In genomic region chr19:45117167-45117594, GRCh38 we compare ENCODE assay signal across 8 cellular contexts. TPM values are rescaled to one million over a fixed set of nuclear protein-coding genes. Genes with fewer than 3 reads are reported as not detected.
DNase-seq lines count a peak whose midpoint lies in the region; ATAC-seq and TF ChIP-seq lines count a peak whose summit lies in the region.

No MANE protein-coding gene starts in this region.

- H3K4me1 ChIP-seq in lower lobe of right lung (peaks cover 58% of the 10 kb centered on the region), left ventricle myocardium inferior (peaks cover 20% of the 10 kb centered on the region)

- H3K4me3 ChIP-seq in GM12864 (ENCODE audit: low read depth, low read length), result no peak overlapping the region
- no peak overlapping the region for H3K4me3 ChIP-seq in lower lobe of right lung
- H3K4me3 ChIP-seq in left ventricle myocardium inferior, result no peak overlapping the region

- no peaks in the 10 kb centered on the region for H3K9me3 ChIP-seq in lower lobe of right lung
- no peaks in the 10 kb centered on the region for H3K9me3 ChIP-seq in left ventricle myocardium inferior (replicated peaks)

- no peak overlapping the region for H3K27ac ChIP-seq in lower lobe of right lung
- no peak overlapping the region for H3K27ac ChIP-seq in left ventricle myocardium inferior (replicated peaks)

- TF ChIP-seq CTCF in GM12864 (IDR thresholded peaks at IDR 0.05; ENCODE audit: low read depth, low read length, missing control alignments), result no peak
- no peak for TF ChIP-seq CTCF in lower lobe of right lung (IDR thresholded peaks at IDR 0.05)
- no peak for TF ChIP-seq CTCF in left ventricle myocardium inferior (IDR thresholded peaks at IDR 0.05; ENCODE audit: borderline replicate concordance)

- ATAC-seq in lower lobe of right lung (peak; percentile 33 to 41), GM21825 (IDR thresholded peaks at IDR 0.05; ENCODE audit: unreplicated experiment) (no peak), GM18505 (IDR thresholded peaks at IDR 0.05; ENCODE audit: unreplicated experiment) (no peak)

- peak; percentile 73 for DNase-seq in GM12864 (ENCODE audit: low read depth)
- peak; percentile 78 for DNase-seq in NCI-H2029 (lab: John Stamatoyannopoulos, UW)
- peak; percentile 44 to 59 for DNase-seq in activated CD4-positive, alpha-beta T cell treated with anti-CD3 and anti-CD28 coated beads, Interleukin-2, amount 50 U/mL, for 4 hours
- DNase-seq in lower lobe of right lung, result peak; percentile 63
- DNase-seq in left ventricle myocardium inferior, result no peak
- no peak for DNase-seq in NCI-H1930 (lab: John Stamatoyannopoulos, UW)

- H3K36me3 ChIP-seq in lower lobe of right lung (no peaks in the 10 kb centered on the region), left ventricle myocardium inferior (no peaks in the 10 kb centered on the region)

- intact Hi-C loops in lower lobe of right lung (cut with DNase I), result no loop called here
- intact Hi-C loops in left ventricle myocardium inferior (cut with micrococcal nuclease), result no loop called here

- no peak for TF ChIP-seq POLR2A in GM18505 (IDR thresholded peaks at IDR 0.05; ENCODE audit: borderline replicate concordance, extremely low read depth, insufficient read depth, insufficient read length)

- no peaks in the 10 kb centered on the region for H3K27me3 ChIP-seq in lower lobe of right lung (ENCODE audit: low read depth)
- no peaks in the 10 kb centered on the region for H3K27me3 ChIP-seq in left ventricle myocardium inferior (ENCODE audit: low read depth)

RNA-seq across cellular contexts. Expression of gene PPP1R37, which starts 24.2 kb away (rescaled TPM):
- total RNA-seq in lower lobe of right lung (29.1 TPM), left ventricle myocardium inferior (15.9 TPM)

RNA-seq across cellular contexts. Expression of gene GEMIN7, which starts 38.1 kb away (rescaled TPM):
- total RNA-seq in lower lobe of right lung, result 16.1 TPM
- 15.9 TPM for total RNA-seq in left ventricle myocardium inferior

RNA-seq across cellular contexts. Expression of gene ZNF296, which starts 40.9 kb away (rescaled TPM):
- total RNA-seq in lower lobe of right lung, result 1.7 TPM
- total RNA-seq in left ventricle myocardium inferior, result not detected

RNA-seq across cellular contexts. Expression of gene NKPD1, which starts 43.6 kb away (rescaled TPM):
- total RNA-seq in lower lobe of right lung, result not detected
- 0.05 TPM for total RNA-seq in left ventricle myocardium inferior

Comparison
In these comparisons a context has a peak if more than half of its experiments do, and no peak if none do; other contexts are left out.
1. DNase-seq: peak in GM12864 (single experiment), NCI-H2029 (single experiment), activated CD4-positive, alpha-beta T cell treated with anti-CD3 and anti-CD28 coated beads, Interleukin-2, amount 50 U/mL, for 4 hours (2 of 2) and lower lobe of right lung (single experiment); none in left ventricle myocardium inferior (single experiment) and NCI-H1930 (0 of 2).
2. ATAC-seq: peak in lower lobe of right lung (2 of 2); none in GM21825 (single experiment) and GM18505 (single experiment).